In the genomic region with DNA sequence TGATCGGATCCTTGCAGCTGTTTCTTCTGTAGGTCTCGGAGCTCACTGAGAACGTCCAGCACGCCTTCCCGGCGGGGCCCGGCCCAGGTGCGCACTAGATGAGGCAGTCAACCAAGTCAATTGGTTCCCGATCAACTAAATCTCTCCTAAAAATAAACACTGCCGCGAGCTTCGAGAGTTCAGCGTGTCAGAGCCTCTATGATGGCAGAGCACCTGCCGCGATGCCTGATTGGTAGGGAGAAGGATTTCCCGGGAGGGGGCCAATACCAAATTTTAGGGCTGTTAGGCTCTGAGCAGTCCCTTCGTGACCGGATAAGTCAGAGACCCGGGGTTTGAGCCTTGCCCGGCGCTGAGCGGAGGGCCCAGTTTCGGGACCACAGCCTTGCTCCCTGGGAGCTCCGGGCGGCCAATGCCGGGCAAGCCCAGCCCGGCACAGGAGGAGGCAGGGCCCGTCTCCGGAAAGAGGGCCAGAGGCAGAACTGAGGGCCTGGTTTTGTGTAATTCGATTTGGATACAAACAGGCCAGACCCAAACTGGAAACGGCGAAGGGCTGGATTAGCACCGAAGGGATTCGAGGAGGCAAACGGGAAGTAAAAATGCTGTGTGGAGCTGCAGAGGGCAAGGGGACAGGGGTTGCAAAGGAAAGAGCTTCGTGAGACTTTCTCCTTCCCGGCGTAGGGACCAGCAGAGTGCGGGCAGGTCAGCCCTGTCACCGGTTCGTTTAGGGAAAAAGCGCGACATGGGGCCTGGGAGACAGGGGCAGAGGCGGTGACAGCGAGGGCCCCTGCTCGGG, we compare ENCODE assay signal across 8 cellular contexts. TPM values are rescaled to one million over a fixed set of nuclear protein-coding genes. Genes with fewer than 3 reads are reported as not detected.
DNase-seq lines count a peak whose midpoint lies in the region; ATAC-seq and TF ChIP-seq lines count a peak whose summit lies in the region.

No MANE protein-coding gene starts in this region.

- BruUV-seq in Panc1 (replicated peaks; lab: Mats Ljungman, UMichigan) = no TSS peak

- no peaks in the 10 kb centered on the region for H3K79me1 ChIP-seq in trophoblast cell (ENCODE audit: low read length)

- H2BK12ac ChIP-seq in trophoblast cell (ENCODE audit: low read length) = no peak overlapping the region

- DNase-seq in activated CD4-positive, alpha-beta T cell treated with anti-CD3 and anti-CD28 coated beads, Interleukin-2, amount 50 U/mL, for 48 hours = peak; percentile 5 to 6
- DNase-seq in activated CD4-positive, alpha-beta T cell treated with anti-CD3 and anti-CD28 coated beads for 1 hour = no peak
- no peak for DNase-seq in Panc1 (ENCODE audit: low read depth, low spot score)
- DNase-seq in esophagus muscularis mucosa (ENCODE audit: extremely low spot score) = no peak
- no peak for DNase-seq in trophoblast cell
- no peak for DNase-seq in NCI-H1105 (lab: John Stamatoyannopoulos, UW)
- no peak for DNase-seq in stimulated activated CD4-positive, alpha-beta T cell treated with anti-CD3 and anti-CD28 coated beads, Interleukin-4, amount 100 ng/mL, for 24 hours

- no peak overlapping the region for H3K4ac ChIP-seq in trophoblast cell (ENCODE audit: low read depth, low read length)

- in situ Hi-C loops in Panc1 (cut with HindIII; ENCODE audit: low pct_unique_long_range_greater_than_20kb, low sequenced_read_pairs) = no loop called here

- no peak overlapping the region for H2BK5ac ChIP-seq in trophoblast cell (ENCODE audit: low read depth, low read length, poor library complexity)

- 7% methylated on average over 42 of the region's 46 CpGs for WGBS in esophagus muscularis mucosa
- WGBS in trophoblast cell (ENCODE audit: extremely low coverage, insufficient coverage, insufficient read length) = no CpG with 5 or more reads among the region's 46 CpGs

- peak overlapping the region; percentile 50 for H2AFZ ChIP-seq in trophoblast cell (ENCODE audit: insufficient read depth, low read length, poor library complexity)

- no peak overlapping the region for H3K23ac ChIP-seq in trophoblast cell (ENCODE audit: low read length)

- TF ChIP-seq EP300 in esophagus muscularis mucosa (IDR thresholded peaks at IDR 0.05) = no peak

- H3K9ac ChIP-seq in trophoblast cell (ENCODE audit: low read length) = no peak overlapping the region

- H2BK120ac ChIP-seq in trophoblast cell (ENCODE audit: insufficient read depth, low read length, poor library complexity) = no peak overlapping the region

- H3K9me3 ChIP-seq in Panc1 (ENCODE audit: control insufficient read depth, insufficient read depth, low read depth, low read length) = no peaks in the 10 kb centered on the region
- no peaks in the 10 kb centered on the region for H3K9me3 ChIP-seq in esophagus muscularis mucosa
- H3K9me3 ChIP-seq in trophoblast cell (ENCODE audit: insufficient read depth, low read depth, low read length) = no peaks in the 10 kb centered on the region

- H3K18ac ChIP-seq in trophoblast cell (ENCODE audit: low read length) = no peak overlapping the region

- ATAC-seq in Panc1 (peak; percentile 68), esophagus mucosa (no peak)

- no peak for TF ChIP-seq POLR2A in esophagus muscularis mucosa (IDR thresholded peaks at IDR 0.05; ENCODE audit: low read depth)

- H4K8ac ChIP-seq in trophoblast cell (ENCODE audit: low read depth, low read length) = no peak overlapping the region

- H3K4me1 ChIP-seq in Panc1 (ENCODE audit: control insufficient read depth, insufficient read depth, low read length) = peaks cover 3% of the 10 kb centered on the region; the same call in 1 of the 2 replicates
- H3K4me1 ChIP-seq in esophagus muscularis mucosa = peaks cover 7 to 14% (median 13%) of the 10 kb centered on the region in 4 donors
- peaks cover 8 to 9% of the 10 kb centered on the region in 2 experiments for H3K4me1 ChIP-seq in trophoblast cell (ENCODE audit: control insufficient read depth in 1 of 2, insufficient read depth in 2 of 2, low read length in 2 of 2)

- no peak overlapping the region for H4K12ac ChIP-seq in trophoblast cell (ENCODE audit: low read depth, low read length)

- intact Hi-C loops in Panc1 (cut with micrococcal nuclease; ENCODE audit: unreplicated experiment) = loop anchor here (5.0 kb wide), 2 partner anchors 122 to 712 kb away; no protein-coding TSS in a partner anchor
- intact Hi-C loops in esophagus muscularis mucosa (cut with DNase I) = no loop called here

- H3K27me3 ChIP-seq in Panc1 (ENCODE audit: control insufficient read depth, insufficient read depth, low read length) = peaks cover 56% of the 10 kb centered on the region
- H3K27me3 ChIP-seq in esophagus muscularis mucosa = peaks cover 0 to 60% (median 10%) of the 10 kb centered on the region in 4 donors
- peaks cover 15% of the 10 kb centered on the region for H3K27me3 ChIP-seq in trophoblast cell (ENCODE audit: insufficient read depth, low read length)

- H4K91ac ChIP-seq in trophoblast cell (ENCODE audit: low read depth, low read length) = no peak overlapping the region

- H3K36me3 ChIP-seq in Panc1 (ENCODE audit: control insufficient read depth, insufficient read depth, low read length) = no peaks in the 10 kb centered on the region; the same call in 1 of the 2 replicates
- H3K36me3 ChIP-seq in esophagus muscularis mucosa = no peaks in the 10 kb centered on the region
- no peaks in the 10 kb centered on the region for H3K36me3 ChIP-seq in trophoblast cell (ENCODE audit: control insufficient read depth in 1 of 2, insufficient read depth in 2 of 2, low read length in 2 of 2)

- no peak for TF ChIP-seq CTCF in Panc1 (IDR thresholded peaks at IDR 0.05)
- TF ChIP-seq CTCF in esophagus muscularis mucosa (IDR thresholded peaks at IDR 0.05) = no peak

- H3K4me2 ChIP-seq in trophoblast cell (ENCODE audit: low read length) = peak overlapping the region; percentile 82

- H2AK5ac ChIP-seq in trophoblast cell (ENCODE audit: low read length) = no peak overlapping the region

- POLR2A ChIA-PET in Panc1 (lab: Charles Lee) = no interaction called here

- no peak overlapping the region for H3K27ac ChIP-seq in Panc1 (ENCODE audit: low read length)
- H3K27ac ChIP-seq in esophagus muscularis mucosa (replicated peaks in 1 of 4) = no peak overlapping the region
- no peak overlapping the region for H3K27ac ChIP-seq in trophoblast cell (ENCODE audit: low read depth, low read length)

- CTCF ChIA-PET in Panc1 (lab: Charles Lee) = interaction anchor here (0.5 kb wide), 1 partner anchor 15 kb away, joined by 8 read pairs; no protein-coding TSS in a partner anchor

- H3K79me2 ChIP-seq in trophoblast cell (ENCODE audit: control insufficient read depth, insufficient read depth, low read length, poor library complexity) = no peaks in the 10 kb centered on the region

- H3K4me3 ChIP-seq in Panc1 (ENCODE audit: low read depth in 2 of 2, low read length in 2 of 2) (peak overlapping the region; percentile 27 to 44), esophagus muscularis mucosa (peak overlapping the region; percentile 36 to 50 (median 42)), trophoblast cell (ENCODE audit: low read depth, low read length) (no peak overlapping the region)

- no peak overlapping the region for H3K14ac ChIP-seq in trophoblast cell (ENCODE audit: low read length)

RNA-seq across cellular contexts. Expression of gene SLC26A5, which starts 0.6 kb away (rescaled TPM):
- total RNA-seq in Panc1 (2021; ENCODE audit: unreplicated experiment) (not detected), esophagus muscularis mucosa (under 1 TPM in 1 of 4 donors, not detected in 3; under 0.01 TPM), esophagus mucosa (not detected)
- polyA plus RNA-seq in Panc1 (2012; ENCODE audit: insufficient read length) = not detected
- not detected in 2 replicates for polyA plus RNA-seq in trophoblast cell (2013)

Comparison
In these comparisons a context has a peak if more than half of its experiments do, and no peak if none do; other contexts are left out.
1. DNase-seq: peak in activated CD4-positive, alpha-beta T cell treated with anti-CD3 and anti-CD28 coated beads, Interleukin-2, amount 50 U/mL, for 48 hours (2 of 2); none in activated CD4-positive, alpha-beta T cell treated with anti-CD3 and anti-CD28 coated beads for 1 hour (single experiment), Panc1 (single experiment), esophagus muscularis mucosa (single experiment), trophoblast cell (0 of 2), NCI-H1105 (single experiment) and stimulated activated CD4-positive, alpha-beta T cell treated with anti-CD3 and anti-CD28 coated beads, Interleukin-4, amount 100 ng/mL, for 24 hours (single experiment).